In the genomic region with DNA sequence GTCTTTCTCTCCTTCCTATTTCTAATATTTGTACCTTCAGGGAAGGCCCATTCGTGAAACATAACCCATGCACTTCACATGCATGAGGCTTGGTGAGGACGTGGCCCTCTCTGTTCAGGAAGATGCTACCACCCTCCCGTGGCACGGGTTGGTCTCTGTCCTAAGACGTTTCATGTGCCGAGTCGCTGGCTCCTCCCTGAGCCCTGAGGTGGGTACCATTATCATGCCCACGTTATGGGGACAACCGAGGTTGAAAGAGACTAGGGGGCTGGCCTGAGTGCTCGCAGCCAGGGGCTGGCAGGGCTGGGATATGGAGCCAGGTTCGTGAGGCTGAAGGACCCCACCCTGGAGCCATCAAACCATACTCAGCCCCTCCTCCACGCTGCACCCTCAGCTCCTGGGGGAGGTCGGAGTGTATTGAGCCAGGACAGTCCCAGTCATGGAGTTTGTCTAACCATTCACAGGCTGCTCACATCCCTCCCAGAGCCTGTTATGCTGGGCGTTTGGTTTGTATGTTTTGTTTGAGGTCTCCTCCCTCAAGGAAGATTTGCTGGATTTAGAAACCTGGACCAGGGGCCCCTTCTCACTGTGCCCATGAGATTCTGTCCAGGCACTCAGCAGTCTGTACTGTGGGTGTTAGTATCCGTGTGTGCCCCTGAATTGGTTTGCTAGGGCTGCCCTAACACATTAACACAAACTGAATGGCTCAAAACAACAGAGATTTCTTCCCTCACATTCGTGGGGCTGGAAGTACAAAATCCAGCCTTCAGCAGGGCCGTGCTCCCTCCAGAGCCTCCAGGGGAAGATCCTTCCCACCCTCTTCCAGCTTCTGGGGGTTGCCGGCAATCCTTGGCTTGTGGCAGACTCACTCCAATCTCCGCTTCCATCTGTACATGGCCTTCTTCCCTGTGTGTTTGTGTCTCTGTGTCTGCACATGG, we compare ENCODE assay signal across 17 cellular contexts.
"Had no signal": no experiment of that assay in that cellular context is flagged by ENCODE, and none has a peak within 500 bp of the region (broad histone marks: within the 10 kb centered on the region; RNA-seq: fewer than 3 reads in every experiment).

No MANE protein-coding gene starts in this region.

- H3K27ac ChIP-seq: gastroesophageal sphincter, heart left ventricle, left ventricle myocardium inferior, neutrophil, spleen, thyroid gland had no signal

- DNase-seq: activated CD4-positive, alpha-beta T cell treated with anti-CD3 and anti-CD28 coated beads, Interleukin-2, amount 10 ng/mL, durations not matched to agents 24 days and 14 days; activated CD4-positive, CD25-positive, alpha-beta regulatory T cell; activated naive CD8-positive, alpha-beta T cell treated with anti-CD3 and anti-CD28 coated beads, Interleukin-2, amount 10 ng/mL, durations not matched to agents 7 days and 5 days; amygdala; caudate nucleus; heart left ventricle; kidney glomerular epithelial cell; left ventricle myocardium inferior; mucosa of descending colon; naive thymus-derived CD8-positive, alpha-beta T cell; spleen; stimulated activated naive B cell treated with anti-CD40 and anti-IgM and Interleukin-4, amounts not matched to agents 10 μg/mL and 1 μg/mL and 100 μg/mL, for 72 hours; T-helper 1 cell; T-helper 9 cell; thyroid gland had no signal

- H3K9me3 Mint-ChIP-seq: activated CD4-positive, alpha-beta T cell treated with anti-CD3 and anti-CD28 coated beads, Interleukin-2, amount 10 ng/mL, durations not matched to agents 24 days and 14 days; activated naive CD8-positive, alpha-beta T cell treated with anti-CD3 and anti-CD28 coated beads, Interleukin-2, amount 10 ng/mL, durations not matched to agents 7 days and 5 days; naive thymus-derived CD8-positive, alpha-beta T cell; stimulated activated naive B cell treated with anti-CD40 and anti-IgM and Interleukin-4, amounts not matched to agents 10 μg/mL and 1 μg/mL and 100 μg/mL, for 72 hours had no signal

- H3K4me3 ChIP-seq: gastroesophageal sphincter, heart left ventricle, left ventricle myocardium inferior, mucosa of descending colon, spleen, thyroid gland had no signal

- H3K4me1 Mint-ChIP-seq: activated CD4-positive, alpha-beta T cell treated with anti-CD3 and anti-CD28 coated beads, Interleukin-2, amount 10 ng/mL, durations not matched to agents 24 days and 14 days; activated naive CD8-positive, alpha-beta T cell treated with anti-CD3 and anti-CD28 coated beads, Interleukin-2, amount 10 ng/mL, durations not matched to agents 7 days and 5 days; stimulated activated naive B cell treated with anti-CD40 and anti-IgM and Interleukin-4, amounts not matched to agents 10 μg/mL and 1 μg/mL and 100 μg/mL, for 72 hours had no signal

- H3K36me3 ChIP-seq: gastroesophageal sphincter, heart left ventricle, left ventricle myocardium inferior, neutrophil, spleen, thyroid gland had no signal

- H3K9me3 ChIP-seq: gastroesophageal sphincter, heart left ventricle, mucosa of descending colon, neutrophil, spleen, thyroid gland had no signal

- H3K36me3 Mint-ChIP-seq: activated naive CD8-positive, alpha-beta T cell treated with anti-CD3 and anti-CD28 coated beads, Interleukin-2, amount 10 ng/mL, durations not matched to agents 7 days and 5 days; naive thymus-derived CD8-positive, alpha-beta T cell; stimulated activated naive B cell treated with anti-CD40 and anti-IgM and Interleukin-4, amounts not matched to agents 10 μg/mL and 1 μg/mL and 100 μg/mL, for 72 hours had no signal

- H3K27ac Mint-ChIP-seq: activated CD4-positive, alpha-beta T cell treated with anti-CD3 and anti-CD28 coated beads, Interleukin-2, amount 10 ng/mL, durations not matched to agents 24 days and 14 days; activated naive CD8-positive, alpha-beta T cell treated with anti-CD3 and anti-CD28 coated beads, Interleukin-2, amount 10 ng/mL, durations not matched to agents 7 days and 5 days; stimulated activated naive B cell treated with anti-CD40 and anti-IgM and Interleukin-4, amounts not matched to agents 10 μg/mL and 1 μg/mL and 100 μg/mL, for 72 hours had no signal

- H3K4me3 Mint-ChIP-seq: activated CD4-positive, alpha-beta T cell treated with anti-CD3 and anti-CD28 coated beads, Interleukin-2, amount 10 ng/mL, durations not matched to agents 24 days and 14 days; activated naive CD8-positive, alpha-beta T cell treated with anti-CD3 and anti-CD28 coated beads, Interleukin-2, amount 10 ng/mL, durations not matched to agents 7 days and 5 days; naive thymus-derived CD8-positive, alpha-beta T cell; stimulated activated naive B cell treated with anti-CD40 and anti-IgM and Interleukin-4, amounts not matched to agents 10 μg/mL and 1 μg/mL and 100 μg/mL, for 72 hours had no signal

- H3K4me1 ChIP-seq: heart left ventricle, left ventricle myocardium inferior had no signal

- H3K27me3 ChIP-seq: thyroid gland had no signal

- ATAC-seq: gastroesophageal sphincter; heart left ventricle; mucosa of descending colon; naive thymus-derived CD8-positive, alpha-beta T cell; stimulated activated naive B cell treated with anti-CD40 and anti-IgM and Interleukin-4, amounts not matched to agents 10 μg/mL and 1 μg/mL and 100 μg/mL, for 72 hours had no signal
